ENCODE assay signal across 24 cellular contexts in genomic region chr11:134625631-134626030, GRCh38.
"Had no signal": no experiment of that assay in that cellular context is flagged by ENCODE, and none has a peak within 500 bp of the region (broad histone marks: within the 10 kb centered on the region; RNA-seq: fewer than 3 reads in every experiment).

No MANE protein-coding gene starts in this region.

- H3K4me1 ChIP-seq: SJSA1 had no signal

- H3K4me3 ChIP-seq: MG63, SJSA1, SK-N-MC had no signal

- H3K27ac ChIP-seq: SJSA1, SK-N-MC had no signal

- H3K9me3 ChIP-seq: MG63, SJSA1 had no signal

- FAIRE-seq: RCC 7860 had no signal

- H3K27me3 ChIP-seq: SJSA1 had no signal

- DNase-seq: Karpas-422, KG1, MG63, NCI-H1092, NCI-H1105 treated with DMSO at 0.1 percent for 48 hours, NCI-H1417 treated with DMSO at 0.1 percent for 48 hours, NCI-H146, NCI-H1694 treated with DMSO at 0.1 percent for 48 hours, NCI-H1930, NCI-H2081, NCI-H2107, NCI-H2171, NCI-H226, NCI-H446, NCI-H510A, NCI-H524 treated with DMSO at 0.1 percent for 48 hours, NCI-H69, NCI-H774, Right ventricle myocardium superior, RPMI8226, SIG-M5 had no signal

- H3K36me3 ChIP-seq: MG63, SJSA1 had no signal
